23 cellular contexts compared by ENCODE assay signal in the genomic region with DNA sequence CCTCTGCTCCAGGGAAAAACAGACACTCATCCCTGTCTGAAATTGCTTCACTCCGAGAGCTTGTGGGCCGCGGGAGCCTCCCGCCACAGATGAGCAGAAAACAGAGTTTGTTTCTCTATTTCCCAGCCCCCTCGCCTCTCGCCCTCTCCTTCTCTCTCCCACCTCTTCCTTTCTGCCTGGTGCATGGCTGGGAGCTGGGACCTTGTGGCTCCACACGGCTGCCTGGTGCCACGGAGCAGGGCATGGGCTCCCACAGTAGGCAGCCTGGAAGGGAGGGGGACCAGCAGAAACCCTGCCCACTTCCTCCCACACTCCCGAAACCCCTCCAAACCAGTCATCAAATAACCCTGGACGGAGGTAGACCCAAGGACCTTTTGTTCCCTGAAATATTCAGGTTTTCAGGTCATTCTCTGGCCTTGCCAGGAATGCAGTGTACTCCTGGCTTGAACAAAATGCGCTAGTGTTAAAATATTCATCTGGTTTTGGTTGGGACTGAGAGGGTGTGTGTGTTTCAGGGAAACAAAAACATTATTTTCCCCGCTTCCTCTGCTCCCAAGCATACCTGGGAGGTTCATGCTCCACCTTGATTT.
DNase-seq lines count a peak whose midpoint lies in the region; ATAC-seq and TF ChIP-seq lines count a peak whose summit lies in the region.
"Had no signal": no experiment of that assay in that cellular context is flagged by ENCODE, and none has a peak within 500 bp of the region (broad histone marks: within the 10 kb centered on the region; RNA-seq: fewer than 3 reads in every experiment).

No MANE protein-coding gene starts in this region.

- no peaks in the 10 kb centered on the region for H3K79me2 ChIP-seq in GM23338 (replicated peaks; ENCODE audit: insufficient read depth)

- H3K9me3 ChIP-seq in sigmoid colon (no peaks in the 10 kb centered on the region), heart right ventricle (no peaks in the 10 kb centered on the region)
- H3K9me3 ChIP-seq: BLaER1 treated with 17β-estradiol and CSF1 and Interleukin-3, amounts not matched to agents 10 nM and 100 nM; Caco-2 had no signal

- H3K27ac ChIP-seq in GM23338 (ENCODE audit: low read depth): peak overlapping the region; percentile 23; the same call in 1 of the 2 replicates
- no peak overlapping the region for H3K27ac ChIP-seq in sigmoid colon
- H3K27ac ChIP-seq in heart right ventricle: no peak overlapping the region
- H3K27ac ChIP-seq: BLaER1 treated with 17β-estradiol and CSF1 and Interleukin-3, amounts not matched to agents 10 nM and 100 nM; KMS-11 had no signal

- H3K27me3 ChIP-seq in GM23338 (ENCODE audit: insufficient read depth) (no peaks in the 10 kb centered on the region), sigmoid colon (no peaks in the 10 kb centered on the region), heart right ventricle (no peaks in the 10 kb centered on the region)
- H3K27me3 ChIP-seq: BLaER1 treated with 17β-estradiol and CSF1 and Interleukin-3, amounts not matched to agents 10 nM and 100 nM had no signal

- TF ChIP-seq POLR2A in sigmoid colon (IDR thresholded peaks at IDR 0.05): no peak

- H3K4me1 Mint-ChIP-seq in GM23338 (peaks cover 38% of the 10 kb centered on the region), neural crest cell (peaks cover 5% of the 10 kb centered on the region)
- peaks cover 26% of the 10 kb centered on the region for H3K4me1 Mint-ChIP-seq in dendritic cell treated with granulocyte-macrophage colony-stimulating factor and Interleukin-4, amounts not matched to agents 40 ng/mL and 50 ng/mL, for 4 days (ENCODE audit: low read depth)
- H3K4me1 Mint-ChIP-seq: CD4-positive, alpha-beta memory T cell had no signal

- no peaks in the 10 kb centered on the region for H3F3A ChIP-seq in GM23338 (replicated peaks; ENCODE audit: low read depth)

- H3K4me3 Mint-ChIP-seq in GM23338 (no peak overlapping the region), neural crest cell (no peak overlapping the region)
- H3K4me3 Mint-ChIP-seq in dendritic cell treated with granulocyte-macrophage colony-stimulating factor and Interleukin-4, amounts not matched to agents 40 ng/mL and 50 ng/mL, for 4 days: no peak overlapping the region
- H3K4me3 Mint-ChIP-seq: CD4-positive, alpha-beta memory T cell had no signal

- no peak for DNase-seq in GM23338 (ENCODE audit: low spot score)
- no peak for DNase-seq in neural crest cell (ENCODE audit: low read depth, low spot score)
- DNase-seq in sigmoid colon: peak; percentile 49
- DNase-seq in amygdala (lab: John Stamatoyannopoulos, UW): no peak
- no peak for DNase-seq in heart right ventricle
- no peak for DNase-seq in putamen (ENCODE audit: low spot score)
- DNase-seq: 8988T; CD4-positive, alpha-beta memory T cell; DMS 273 treated with DMSO at 0.1 percent for 48 hours; DMS79 treated with DMSO at 0.1 percent for 48 hours; IMR-90; NCI-H1105 treated with DMSO at 0.1 percent for 48 hours; NCI-H1694 treated with DMSO at 0.1 percent for 48 hours; NCI-H2081 treated with DMSO at 0.1 percent for 48 hours; NCI-H2171 treated with DMSO at 0.1 percent for 48 hours; NCI-H524 treated with DMSO at 0.1 percent for 48 hours; NCI-H82; SIG-M5 had no signal

- H3K27me3 Mint-ChIP-seq in GM23338 (ENCODE audit: insufficient read depth, low read depth, poor library complexity) (peaks cover 4% of the 10 kb centered on the region), neural crest cell (ENCODE audit: low read depth) (no peaks in the 10 kb centered on the region)
- H3K27me3 Mint-ChIP-seq in dendritic cell treated with granulocyte-macrophage colony-stimulating factor and Interleukin-4, amounts not matched to agents 40 ng/mL and 50 ng/mL, for 4 days: peaks cover 6% of the 10 kb centered on the region

- no peak overlapping the region for H3K4me2 ChIP-seq in GM23338
- H3K4me2 ChIP-seq: KMS-11 had no signal

- 83 to 91% methylated on average over 12 of the region's 12 CpGs for WGBS in sigmoid colon, 2 donors
- 90 to 96% methylated on average over 12 of the region's 12 CpGs for WGBS in heart right ventricle, 2 donors

- H3K27ac Mint-ChIP-seq in GM23338 (peak overlapping the region; percentile 88), neural crest cell (ENCODE audit: unreplicated experiment) (peak overlapping the region; percentile 88)
- H3K27ac Mint-ChIP-seq in dendritic cell treated with granulocyte-macrophage colony-stimulating factor and Interleukin-4, amounts not matched to agents 40 ng/mL and 50 ng/mL, for 4 days: peak overlapping the region; percentile 37
- H3K27ac Mint-ChIP-seq: CD4-positive, alpha-beta memory T cell had no signal

- no peak overlapping the region for H2AFZ ChIP-seq in GM23338

- no peak for TF ChIP-seq CTCF in GM23338 (conservative IDR thresholded peaks at IDR 0.05; ENCODE audit: low read depth in 2 of 2)
- no peak for TF ChIP-seq CTCF in neural crest cell (conservative IDR thresholded peaks at IDR 0.05)
- TF ChIP-seq CTCF in sigmoid colon (IDR thresholded peaks at IDR 0.05): no peak
- TF ChIP-seq CTCF in heart right ventricle (IDR thresholded peaks at IDR 0.05): no peak

- no peak for TF ChIP-seq EP300 in sigmoid colon (IDR thresholded peaks at IDR 0.05)

- H3K9me3 Mint-ChIP-seq in GM23338 (no peaks in the 10 kb centered on the region), neural crest cell (no peaks in the 10 kb centered on the region)
- no peaks in the 10 kb centered on the region for H3K9me3 Mint-ChIP-seq in dendritic cell treated with granulocyte-macrophage colony-stimulating factor and Interleukin-4, amounts not matched to agents 40 ng/mL and 50 ng/mL, for 4 days
- H3K9me3 Mint-ChIP-seq: CD4-positive, alpha-beta memory T cell had no signal

- H3K36me3 Mint-ChIP-seq in GM23338 (ENCODE audit: low read depth) (peaks cover 3% of the 10 kb centered on the region; the same call in 1 of the 3 replicates), neural crest cell (ENCODE audit: low read depth) (peaks cover under 1% of the 10 kb centered on the region)
- H3K36me3 Mint-ChIP-seq in dendritic cell treated with granulocyte-macrophage colony-stimulating factor and Interleukin-4, amounts not matched to agents 40 ng/mL and 50 ng/mL, for 4 days (ENCODE audit: low read depth): no peaks in the 10 kb centered on the region
- H3K36me3 Mint-ChIP-seq: CD4-positive, alpha-beta memory T cell had no signal

- no peaks in the 10 kb centered on the region for H3K9me2 ChIP-seq in GM23338 (ENCODE audit: insufficient read depth)

- H3K36me3 ChIP-seq in GM23338 (ENCODE audit: insufficient read depth): no peaks in the 10 kb centered on the region
- no peaks in the 10 kb centered on the region for H3K36me3 ChIP-seq in sigmoid colon
- no peaks in the 10 kb centered on the region for H3K36me3 ChIP-seq in heart right ventricle

- H4K20me1 ChIP-seq in GM23338 (replicated peaks; ENCODE audit: insufficient read depth): no peaks in the 10 kb centered on the region

- H3K4me3 ChIP-seq in GM23338 (no peak overlapping the region), sigmoid colon (no peak overlapping the region), heart right ventricle (no peak overlapping the region)
- H3K4me3 ChIP-seq: BLaER1 treated with 17β-estradiol and CSF1 and Interleukin-3, amounts not matched to agents 10 nM and 100 nM had no signal

- ATAC-seq in GM23338: no peak; the same call in 1 of the 3 replicates
- no peak for ATAC-seq in heart right ventricle
- ATAC-seq: Panc1 had no signal

- H3K4me1 ChIP-seq in GM23338 (ENCODE audit: insufficient read depth): peaks cover 19% of the 10 kb centered on the region
- peaks cover 0 to 7% (median 0%) of the 10 kb centered on the region in 4 donors for H3K4me1 ChIP-seq in sigmoid colon
- H3K4me1 ChIP-seq in heart right ventricle: peaks cover 0 to 29% (median 11%) of the 10 kb centered on the region in 9 donors
- H3K4me1 ChIP-seq: Caco-2 had no signal

- intact Hi-C loops in dendritic cell treated with granulocyte-macrophage colony-stimulating factor and Interleukin-4, amounts not matched to agents 40 ng/mL and 50 ng/mL, for 4 days (cut with micrococcal nuclease): no loop called here
- intact Hi-C loops in sigmoid colon (cut with DNase I) (no loop called here), heart right ventricle (cut with DNase I) (no loop called here)

TF ChIP-seq in GM23338, 12 proteins besides CTCF, POLR2A, EP300 and RAD21:
- TF ChIP-seq JUNB (IDR thresholded peaks at IDR 0.05; ENCODE audit: unreplicated experiment) (no peak), POLR2AphosphoS5 (IDR thresholded peaks at IDR 0.05; ENCODE audit: low read depth) (no peak)

Comparison
In these comparisons a context has a peak if more than half of its experiments do, and no peak if none do; other contexts are left out.
1. H3K27ac Mint-ChIP-seq: peak in every context shown above with its lines; median percentile 88 in GM23338; 88 in neural crest cell; 37 in dendritic cell treated with granulocyte-macrophage colony-stimulating factor and Interleukin-4, amounts not matched to agents 40 ng/mL and 50 ng/mL, for 4 days.